ENCODE assay signal across 25 cellular contexts in the genomic region with DNA sequence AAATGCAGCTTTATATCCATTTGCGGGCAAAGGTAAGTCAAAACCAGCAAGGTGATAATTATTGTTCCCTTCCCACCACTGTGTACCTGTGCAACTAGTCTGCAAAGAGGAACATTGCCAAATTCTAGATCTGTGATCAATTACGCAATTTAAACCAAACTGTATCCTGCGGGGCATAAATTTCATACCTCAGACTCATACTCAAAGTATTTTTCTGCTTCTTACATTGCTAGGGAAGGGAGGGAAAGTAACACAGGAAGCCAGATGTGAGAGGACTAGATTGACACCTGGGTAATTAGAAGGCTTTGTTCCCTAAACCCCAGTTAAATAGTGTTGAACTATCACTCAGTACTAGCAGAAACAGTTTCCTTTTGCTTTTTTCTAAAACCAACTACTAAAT.
DNase-seq lines count a peak whose midpoint lies in the region; ATAC-seq and TF ChIP-seq lines count a peak whose summit lies in the region.
"Had no signal": no experiment of that assay in that cellular context is flagged by ENCODE, and none has a peak within 500 bp of the region (broad histone marks: within the 10 kb centered on the region; RNA-seq: fewer than 3 reads in every experiment).

No MANE protein-coding gene starts in this region.

- no peak overlapping the region for H3K4me3 Mint-ChIP-seq in MCF 10A (ENCODE audit: unreplicated experiment)
- no peak overlapping the region for H3K4me3 Mint-ChIP-seq in natural killer cell treated with Interleukin-12 subunit alpha and Interleukin-12 subunit beta and Interleukin-15 and Interleukin-18, amount 100 ng/mL, for 72 hours
- H3K4me3 Mint-ChIP-seq: CD4-positive, alpha-beta T cell; GM23338; neural progenitor cell; WTC11 had no signal

- no peaks in the 10 kb centered on the region for H3K27me3 ChIP-seq in breast epithelium
- H3K27me3 ChIP-seq: body of pancreas, neural progenitor cell, right atrium auricular region, SJCRH30, spleen, transverse colon had no signal

- no peak for TF ChIP-seq CTCF in MCF 10A (IDR thresholded peaks at IDR 0.05; ENCODE audit: unreplicated experiment)
- no peak for TF ChIP-seq CTCF in breast epithelium (IDR thresholded peaks at IDR 0.05)
- TF ChIP-seq CTCF in choroid plexus epithelial cell (conservative IDR thresholded peaks at IDR 0.05; ENCODE audit: low read depth, low read length) = no peak

- POLR2A ChIA-PET in MCF 10A (lab: Yijun Ruan, JAX) = interaction anchor here (0.7 to 1.6 kb wide), 8 partner anchors 12 to 1201 kb away, joined by 3 to 7 read pairs (median 3); no protein-coding TSS in a partner anchor

- H3K9me3 Mint-ChIP-seq in MCF 10A (ENCODE audit: unreplicated experiment) = peaks cover 7% of the 10 kb centered on the region
- peaks cover 7% of the 10 kb centered on the region for H3K9me3 Mint-ChIP-seq in natural killer cell treated with Interleukin-12 subunit alpha and Interleukin-12 subunit beta and Interleukin-15 and Interleukin-18, amount 100 ng/mL, for 72 hours

- no TSS peak for BruUV-seq in MCF 10A (replicated peaks; lab: Mats Ljungman, UMichigan)

- peaks cover 10 to 11% of the 10 kb centered on the region in 2 donors for H3K9me3 ChIP-seq in breast epithelium
- H3K9me3 ChIP-seq: body of pancreas, transverse colon had no signal

- H3K27ac ChIP-seq in breast epithelium = no peak overlapping the region
- H3K27ac ChIP-seq: body of pancreas, neural progenitor cell, parathyroid adenoma, right atrium auricular region, SJCRH30, spleen, transverse colon had no signal

- intact Hi-C loops in MCF 10A (cut with micrococcal nuclease) (no loop called here), breast epithelium (cut with DNase I; ENCODE audit: low total_unique reads) (no loop called here)

- H3K4me1 ChIP-seq in breast epithelium = no peaks in the 10 kb centered on the region
- H3K4me1 ChIP-seq: parathyroid adenoma, right atrium auricular region, SJCRH30, spleen had no signal

- H3K27me3 Mint-ChIP-seq in MCF 10A (ENCODE audit: insufficient read depth, unreplicated experiment) = no peaks in the 10 kb centered on the region
- no peaks in the 10 kb centered on the region for H3K27me3 Mint-ChIP-seq in natural killer cell treated with Interleukin-12 subunit alpha and Interleukin-12 subunit beta and Interleukin-15 and Interleukin-18, amount 100 ng/mL, for 72 hours
- H3K27me3 Mint-ChIP-seq: CD4-positive, alpha-beta T cell had no signal

- no peak for TF ChIP-seq POLR2A in breast epithelium (IDR thresholded peaks at IDR 0.05)

- H3K4me3 ChIP-seq in breast epithelium (no peak overlapping the region), choroid plexus epithelial cell (ENCODE audit: low read depth, low read length) (no peak overlapping the region)
- H3K4me3 ChIP-seq: body of pancreas, GM23338, neural progenitor cell, right atrium auricular region, SJCRH30, spleen, transverse colon had no signal

- peak; percentile 89 for DNase-seq in MCF 10A (ENCODE audit: unreplicated experiment)
- DNase-seq in breast epithelium (ENCODE audit: low spot score in 2 of 2) = no peak
- DNase-seq in NCI-H69 (lab: John Stamatoyannopoulos, UW) = peak; percentile 41
- DNase-seq in choroid plexus epithelial cell (ENCODE audit: low read depth) = peak; percentile 28
- DNase-seq in natural killer cell treated with Interleukin-12 subunit alpha and Interleukin-12 subunit beta and Interleukin-15 and Interleukin-18, amount 100 ng/mL, for 72 hours (ENCODE audit: low spot score) = no peak
- DNase-seq in mucosa of gallbladder (ENCODE audit: low spot score) = no peak
- no peak for DNase-seq in iPS-NIHi7 (ENCODE audit: extremely low spot score)
- no peak for DNase-seq in activated CD4-positive, alpha-beta T cell treated with anti-CD3 and anti-CD28 coated beads for 1 hour
- DNase-seq: activated CD4-positive, alpha-beta T cell treated with anti-CD3 and anti-CD28 coated beads, Interleukin-2, amount 50 U/mL, for 1 hour; activated T-cell treated with anti-CD3 and anti-CD28 coated beads, Interleukin-2, amount 50 U/mL, for 48 hours; body of pancreas; CD4-positive, alpha-beta T cell; head of caudate nucleus; NCI-H1417 treated with DMSO at 0.1 percent for 48 hours; NCI-H2081 treated with DMSO at 0.1 percent for 48 hours; SJCRH30; spleen; stimulated activated CD4-positive, alpha-beta T cell treated with anti-CD3 and anti-CD28 coated beads, Interleukin-2, amount 100 ng/mL, for 48 hours; T1000; transverse colon had no signal

- no peaks in the 10 kb centered on the region for H3K36me3 Mint-ChIP-seq in MCF 10A (ENCODE audit: insufficient read depth, unreplicated experiment)
- H3K36me3 Mint-ChIP-seq in natural killer cell treated with Interleukin-12 subunit alpha and Interleukin-12 subunit beta and Interleukin-15 and Interleukin-18, amount 100 ng/mL, for 72 hours = no peaks in the 10 kb centered on the region

- H3K4me1 Mint-ChIP-seq in MCF 10A (ENCODE audit: insufficient read depth, unreplicated experiment) = peaks cover 34% of the 10 kb centered on the region
- peaks cover 4 to 19% of the 10 kb centered on the region in 2 donors for H3K4me1 Mint-ChIP-seq in natural killer cell treated with Interleukin-12 subunit alpha and Interleukin-12 subunit beta and Interleukin-15 and Interleukin-18, amount 100 ng/mL, for 72 hours (ENCODE audit: low read depth in 2 of 2)

- CTCF ChIA-PET in MCF 10A (lab: Yijun Ruan, JAX) = no interaction called here

- ATAC-seq in natural killer cell treated with Interleukin-12 subunit alpha and Interleukin-12 subunit beta and Interleukin-15 and Interleukin-18, amount 100 ng/mL, for 72 hours = peak; percentile 77 to 87
- ATAC-seq: body of pancreas, GM23338, WTC11 had no signal

- no peaks in the 10 kb centered on the region for H3K36me3 ChIP-seq in breast epithelium
- H3K36me3 ChIP-seq: right atrium auricular region, SJCRH30, spleen, transverse colon had no signal

- peak overlapping the region; percentile 50 for H3K27ac Mint-ChIP-seq in MCF 10A (ENCODE audit: low read depth, unreplicated experiment)
- peak overlapping the region in 1 of 2 donors; percentile 68 for H3K27ac Mint-ChIP-seq in natural killer cell treated with Interleukin-12 subunit alpha and Interleukin-12 subunit beta and Interleukin-15 and Interleukin-18, amount 100 ng/mL, for 72 hours
- H3K27ac Mint-ChIP-seq: CD4-positive, alpha-beta T cell; GM23338; neural progenitor cell; WTC11 had no signal

Comparison
In these comparisons a context has a peak if more than half of its experiments do, and no peak if none do; other contexts are left out.
1. DNase-seq: peak in MCF 10A (single experiment), NCI-H69 (single experiment) and choroid plexus epithelial cell (single experiment); none in breast epithelium (0 of 2), natural killer cell treated with Interleukin-12 subunit alpha and Interleukin-12 subunit beta and Interleukin-15 and Interleukin-18, amount 100 ng/mL, for 72 hours (single experiment), mucosa of gallbladder (single experiment), iPS-NIHi7 (single experiment) and activated CD4-positive, alpha-beta T cell treated with anti-CD3 and anti-CD28 coated beads for 1 hour (single experiment).